8 cellular contexts compared by ENCODE assay signal in the genomic region with DNA sequence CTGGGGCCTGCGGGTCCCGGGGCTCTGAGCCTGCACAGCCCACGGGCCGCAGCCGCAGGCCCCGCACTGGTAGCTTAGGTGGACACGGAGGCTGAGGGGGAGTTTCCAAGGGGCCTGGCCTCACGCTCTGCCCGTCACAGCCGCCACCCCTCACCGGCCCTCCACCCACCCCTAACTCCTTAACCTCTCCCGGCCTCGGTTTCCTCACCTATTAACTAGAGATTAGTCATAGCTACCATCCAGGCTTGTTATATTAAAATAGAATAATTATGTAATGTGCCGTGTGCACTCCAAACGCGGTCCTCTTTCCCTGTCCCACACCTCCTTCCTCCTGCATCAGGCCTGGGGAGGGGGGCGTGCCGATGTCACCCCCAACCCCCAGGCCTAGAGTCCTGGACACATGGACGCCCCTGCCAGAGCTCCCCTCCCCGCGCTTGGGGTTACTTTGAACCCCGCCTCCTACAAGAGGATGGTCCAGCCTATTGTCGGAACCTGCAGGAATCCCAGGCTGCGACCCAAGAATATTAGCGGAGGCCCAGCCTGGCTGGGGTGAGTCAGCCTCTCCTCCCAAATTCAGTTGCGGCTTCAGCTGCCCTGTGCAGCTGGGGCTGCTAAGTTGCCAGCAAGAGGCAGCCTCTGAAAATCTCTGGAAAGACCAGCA. TPM values are rescaled to one million over a fixed set of nuclear protein-coding genes. Genes with fewer than 3 reads are reported as not detected.
DNase-seq lines count a peak whose midpoint lies in the region; ATAC-seq, FAIRE-seq and TF ChIP-seq lines count a peak whose summit lies in the region.

No MANE protein-coding gene starts in this region.

- H3K4me1 ChIP-seq in A549 = peaks cover 70% of the 10 kb centered on the region

- H3K4me2 ChIP-seq in A549 = peak overlapping the region; percentile 99

- no peak for TF ChIP-seq POLR2A in A549 (IDR thresholded peaks at IDR 0.05; ENCODE audit: low read length)

- no peaks in the 10 kb centered on the region for H3K27me3 Mint-ChIP-seq in IgD-negative memory B cell
- H3K27me3 Mint-ChIP-seq in immature natural killer cell (ENCODE audit: low read depth in 3 of 3) = peaks cover 1 to 9% (median 3%) of the 10 kb centered on the region in 3 donors
- peaks cover 7% of the 10 kb centered on the region for H3K27me3 Mint-ChIP-seq in stimulated activated naive CD8-positive, alpha-beta T cell treated with anti-CD3 and anti-CD28 coated beads, Interleukin-15, amount 100 ng/mL, for 72 hours

- no peak for TF ChIP-seq CTCF in A549 (IDR thresholded peaks at IDR 0.05)

- 15% methylated on average over 26 of the region's 26 CpGs for WGBS in A549 (ENCODE audit: missing lambda C conversion rate)

- no peak for TF ChIP-seq RAD21 in A549 (conservative IDR thresholded peaks at IDR 0.05 in 1 of 2, IDR thresholded peaks at IDR 0.05 in 1 of 2)

- no peak for TF ChIP-seq EP300 in A549 (IDR thresholded peaks at IDR 0.05)

- H3K9me3 Mint-ChIP-seq in IgD-negative memory B cell = no peaks in the 10 kb centered on the region
- no peaks in the 10 kb centered on the region for H3K9me3 Mint-ChIP-seq in immature natural killer cell
- H3K9me3 Mint-ChIP-seq in stimulated activated naive CD8-positive, alpha-beta T cell treated with anti-CD3 and anti-CD28 coated beads, Interleukin-15, amount 100 ng/mL, for 72 hours = no peaks in the 10 kb centered on the region

- H3K4me1 Mint-ChIP-seq in IgD-negative memory B cell = peaks cover 41 to 53% (median 46%) of the 10 kb centered on the region in 3 donors
- H3K4me1 Mint-ChIP-seq in immature natural killer cell = peaks cover 32 to 41% of the 10 kb centered on the region in 2 donors
- peaks cover 61% of the 10 kb centered on the region for H3K4me1 Mint-ChIP-seq in stimulated activated naive CD8-positive, alpha-beta T cell treated with anti-CD3 and anti-CD28 coated beads, Interleukin-15, amount 100 ng/mL, for 72 hours

- H3K36me3 Mint-ChIP-seq in IgD-negative memory B cell (no peaks in the 10 kb centered on the region), immature natural killer cell (no peaks in the 10 kb centered on the region)

- FAIRE-seq in A549 (lab: Jason Lieb, UNC) = no peak

- H3K9me3 ChIP-seq in A549 = no peaks in the 10 kb centered on the region

- peak overlapping the region; percentile 91 to 97 for H3K27ac ChIP-seq in A549

- CTCF ChIA-PET in A549 (lab: Yijun Ruan, JAX) = interaction anchor here (1.1 to 5.4 kb wide), 7 partner anchors 27 to 92 kb away, joined by 3 to 26 read pairs (median 8); no protein-coding TSS in a partner anchor

- POLR2A ChIA-PET in A549 (lab: Yijun Ruan, JAX) = interaction anchor here (0.6 to 3.7 kb wide), 4 partner anchors 17 to 336 kb away, joined by 3 to 28 read pairs (median 4); partner anchors contain the start of gene SOCS3

- DNase-seq in A549 (ENCODE audit: low read depth in 1 of 2, low spot score in 1 of 2) = peak; percentile 58 to 71
- peak; percentile 94 for DNase-seq in astrocyte of the hippocampus (ENCODE audit: low read depth, low spot score)
- DNase-seq in immature natural killer cell = no peak
- no peak for DNase-seq in stimulated activated naive CD8-positive, alpha-beta T cell treated with anti-CD3 and anti-CD28 coated beads, Interleukin-15, amount 100 ng/mL, for 72 hours
- DNase-seq in COR-L47 (lab: John Stamatoyannopoulos, UW) = no peak

- ATAC-seq in A549 = peak; percentile 54 to 58
- no peak for ATAC-seq in stimulated activated naive CD8-positive, alpha-beta T cell treated with anti-CD3 and anti-CD28 coated beads, Interleukin-15, amount 100 ng/mL, for 72 hours
- no peak for ATAC-seq in HG03432 (IDR thresholded peaks at IDR 0.05; ENCODE audit: unreplicated experiment)
- no peak for ATAC-seq in GM19452 (IDR thresholded peaks at IDR 0.05; ENCODE audit: unreplicated experiment)

- H3K27ac Mint-ChIP-seq in IgD-negative memory B cell (peak overlapping the region; percentile 97 to 99 (median 98)), immature natural killer cell (peak overlapping the region; percentile 70 to 90 (median 86))
- peak overlapping the region; percentile 89 to 93 for H3K27ac Mint-ChIP-seq in stimulated activated naive CD8-positive, alpha-beta T cell treated with anti-CD3 and anti-CD28 coated beads, Interleukin-15, amount 100 ng/mL, for 72 hours

- peak overlapping the region; percentile 67 to 94 (median 86) for H3K4me3 Mint-ChIP-seq in IgD-negative memory B cell
- peak overlapping the region; percentile 68 to 82 (median 79) for H3K4me3 Mint-ChIP-seq in immature natural killer cell
- H3K4me3 Mint-ChIP-seq in stimulated activated naive CD8-positive, alpha-beta T cell treated with anti-CD3 and anti-CD28 coated beads, Interleukin-15, amount 100 ng/mL, for 72 hours = peak overlapping the region; percentile 75 to 78

- peak overlapping the region; percentile 53 for H3K4me3 ChIP-seq in A549

TF ChIP-seq in A549, 52 proteins besides CTCF, POLR2A, EP300 and RAD21:
- TF ChIP-seq NFE2L2 (conservative IDR thresholded peaks at IDR 0.05; ENCODE audit: low read length) (no peak), ZSCAN20 (CRISPR knock-in tag; IDR thresholded peaks at IDR 0.05) (no peak), JUN (IDR thresholded peaks at IDR 0.05) (no peak), HDAC2 (IDR thresholded peaks at IDR 0.05) (no peak), RNF2 (IDR thresholded peaks at IDR 0.05; ENCODE audit: borderline replicate concordance, low read depth) (peak; percentile 6; the same call in 1 of the 2 replicates), NR3C1 (IDR thresholded peaks at IDR 0.05) (no peak), PBX3 (IDR thresholded peaks at IDR 0.05) (peak; percentile 33; the same call in 1 of the 2 replicates), KDM5A (IDR thresholded peaks at IDR 0.05) (no peak), TP53 (CRISPR knock-in tag; IDR thresholded peaks at IDR 0.05) (no peak), FOSL2 (IDR thresholded peaks at IDR 0.05) (no peak), FOSL2 (CRISPR knock-in tag; IDR thresholded peaks at IDR 0.05) (peak; percentile 56; the same call in 1 of the 2 replicates), HOXB13 (CRISPR knock-in tag; IDR thresholded peaks at IDR 0.05; ENCODE audit: low read depth) (peak; percentile 75; the same call in 1 of the 2 replicates), MAFK (IDR thresholded peaks at IDR 0.05; ENCODE audit: partially characterized antibody) (no peak)
- TF ChIP-seq, protein P1, sequence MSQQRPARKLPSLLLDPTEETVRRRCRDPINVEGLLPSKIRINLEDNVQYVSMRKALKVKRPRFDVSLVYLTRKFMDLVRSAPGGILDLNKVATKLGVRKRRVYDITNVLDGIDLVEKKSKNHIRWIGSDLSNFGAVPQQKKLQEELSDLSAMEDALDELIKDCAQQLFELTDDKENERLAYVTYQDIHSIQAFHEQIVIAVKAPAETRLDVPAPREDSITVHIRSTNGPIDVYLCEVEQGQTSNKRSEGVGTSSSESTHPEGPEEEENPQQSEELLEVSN (IDR thresholded peaks at IDR 0.05; ENCODE audit: borderline replicate concordance, low read depth) = peak; percentile 10; the same call in 1 of the 2 replicates
- TF ChIP-seq, protein P2, sequence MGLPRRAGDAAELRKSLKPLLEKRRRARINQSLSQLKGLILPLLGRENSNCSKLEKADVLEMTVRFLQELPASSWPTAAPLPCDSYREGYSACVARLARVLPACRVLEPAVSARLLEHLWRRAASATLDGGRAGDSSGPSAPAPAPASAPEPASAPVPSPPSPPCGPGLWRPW (IDR thresholded peaks at IDR 0.05) = no peak

RNA-seq across cellular contexts. Expression of gene SOCS3, which starts 17.3 kb away (rescaled TPM):
- 13.3 and 14.7 TPM in 2 replicates for polyA plus RNA-seq in A549 (2011; rRNA removed)
- polyA plus RNA-seq in A549 (2012; cell fraction: cytosol; rRNA removed) = 16.7 and 27.8 TPM in 2 replicates
- polyA plus RNA-seq in A549 (2012; cell fraction: nucleus; rRNA removed) = 32.8 and 41.8 TPM in 2 replicates
- polyA plus RNA-seq in A549 (2017; fragmentation: RNase III; extraction: RNeasy Plus Mini Kit Qiagen cat#74134 plus additional on column Dnase treatment) = 10.9 to 13.5 TPM (median 11.5 TPM) in 3 replicates
- polyA minus RNA-seq in A549 (2011; rRNA and poly(A)+ RNA removed) = 19.8 and 19.9 TPM in 2 replicates
- 17.3 TPM for polyA plus RNA-seq in IgD-negative memory B cell
- 10 to 100 TPM in 2 of 3 donors, 1 to 10 TPM in 1; 9.0 to 15.4 (median 10.6) TPM for polyA plus RNA-seq in immature natural killer cell

RNA-seq across cellular contexts. Expression of gene PGS1, which starts 35.9 kb away (rescaled TPM):
- 29.5 and 29.6 TPM in 2 replicates for polyA plus RNA-seq in A549 (2011; rRNA removed)
- polyA plus RNA-seq in A549 (2012; cell fraction: cytosol; rRNA removed) = 41.5 and 50.7 TPM in 2 replicates
- polyA plus RNA-seq in A549 (2012; cell fraction: nucleus; rRNA removed) = 111 and 113 TPM in 2 replicates
- polyA plus RNA-seq in A549 (2017; fragmentation: RNase III; extraction: RNeasy Plus Mini Kit Qiagen cat#74134 plus additional on column Dnase treatment) = 23.4 to 27.0 TPM (median 23.7 TPM) in 3 replicates
- 40.0 and 45.8 TPM in 2 replicates for polyA minus RNA-seq in A549 (2011; rRNA and poly(A)+ RNA removed)
- polyA plus RNA-seq in IgD-negative memory B cell = 49.7 TPM
- polyA plus RNA-seq in immature natural killer cell = 10 to 100 TPM; 17.0 to 27.5 (median 27.2) TPM

Comparison
In these comparisons a context has a peak if more than half of its experiments do, and no peak if none do; other contexts are left out.
1. ATAC-seq: peak in A549 (2 of 2); none in stimulated activated naive CD8-positive, alpha-beta T cell treated with anti-CD3 and anti-CD28 coated beads, Interleukin-15, amount 100 ng/mL, for 72 hours (single experiment), HG03432 (single experiment) and GM19452 (single experiment).
2. DNase-seq: peak in A549 (2 of 2) and astrocyte of the hippocampus (single experiment); none in immature natural killer cell (0 of 3), stimulated activated naive CD8-positive, alpha-beta T cell treated with anti-CD3 and anti-CD28 coated beads, Interleukin-15, amount 100 ng/mL, for 72 hours (0 of 2) and COR-L47 (single experiment).
3. Peak in every context shown above with its lines, with median percentiles within 50 percentile points of each other: H3K27ac Mint-ChIP-seq and H3K4me3 Mint-ChIP-seq.